In the genomic region with DNA sequence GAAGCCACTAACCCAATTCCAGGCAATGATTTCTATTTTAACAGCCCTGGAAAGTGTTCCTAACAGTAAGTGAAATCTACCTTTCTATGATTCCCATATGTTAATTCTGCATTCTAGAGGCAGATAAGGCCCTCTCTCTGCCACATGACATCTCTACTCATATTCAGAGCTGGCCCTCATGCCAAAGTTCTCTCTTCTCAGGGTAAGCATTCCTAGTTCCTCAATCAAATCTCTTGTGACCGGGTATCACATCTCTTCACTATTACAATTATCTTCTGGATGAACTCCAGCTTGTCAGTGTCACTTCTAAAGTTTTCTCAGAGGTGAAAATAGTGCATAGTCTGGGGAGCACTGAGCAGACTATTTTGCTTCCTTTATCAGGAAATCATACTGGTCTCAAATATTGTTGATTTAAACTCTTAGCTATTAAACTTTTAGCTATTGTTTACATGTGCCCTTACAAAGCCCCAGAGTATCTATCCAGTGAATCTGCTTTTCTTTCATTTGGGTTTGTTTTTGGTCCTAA, we compare ENCODE assay signal across 14 cellular contexts.
"Had no signal": no experiment of that assay in that cellular context is flagged by ENCODE, and none has a peak within 500 bp of the region (broad histone marks: within the 10 kb centered on the region; RNA-seq: fewer than 3 reads in every experiment).

No MANE protein-coding gene starts in this region.

- H3K4me3 Mint-ChIP-seq: activated CD4-positive, alpha-beta T cell treated with anti-CD3 and anti-CD28 coated beads, Interleukin-2, amount 10 ng/mL, durations not matched to agents 7 days and 5 days; activated naive CD8-positive, alpha-beta T cell treated with anti-CD3 and anti-CD28 coated beads, Interleukin-2, amount 10 ng/mL, durations not matched to agents 7 days and 5 days; activated T-helper 1 cell treated with anti-CD3 and anti-CD28 coated beads, Interleukin-12 subunit alpha, Interleukin-12 subunit beta, Interleukin-2, Interleukin-4 antibody, amounts not matched to agents 30 ng/mL and 10 ng/mL and 1 ng/mL, durations not matched to agents 14 hours and 24 hours and 36 hours; T-helper 2 cell treated with Interferon-gamma antibody and Interleukin-4, amounts not matched to agents 5 μg/mL and 100 μg/mL, for 36 hours had no signal

- H3K27ac Mint-ChIP-seq: activated CD4-positive, alpha-beta T cell treated with anti-CD3 and anti-CD28 coated beads, Interleukin-2, amount 10 ng/mL, durations not matched to agents 7 days and 5 days; activated naive CD8-positive, alpha-beta T cell treated with anti-CD3 and anti-CD28 coated beads, Interleukin-2, amount 10 ng/mL, durations not matched to agents 7 days and 5 days; activated T-helper 1 cell treated with anti-CD3 and anti-CD28 coated beads, Interleukin-12 subunit alpha, Interleukin-12 subunit beta, Interleukin-2, Interleukin-4 antibody, amounts not matched to agents 30 ng/mL and 10 ng/mL and 1 ng/mL, durations not matched to agents 14 hours and 24 hours and 36 hours; T-helper 2 cell treated with Interferon-gamma antibody and Interleukin-4, amounts not matched to agents 5 μg/mL and 100 μg/mL, for 36 hours had no signal

- H3K4me3 ChIP-seq: lower lobe of right lung, ovary, transverse colon had no signal

- H3K4me1 Mint-ChIP-seq: activated CD4-positive, alpha-beta T cell treated with anti-CD3 and anti-CD28 coated beads, Interleukin-2, amount 10 ng/mL, durations not matched to agents 7 days and 5 days had no signal

- H3K9me3 ChIP-seq: lower lobe of right lung, ovary, transverse colon had no signal

- H3K27me3 Mint-ChIP-seq: activated CD4-positive, alpha-beta T cell treated with anti-CD3 and anti-CD28 coated beads, Interleukin-2, amount 10 ng/mL, durations not matched to agents 7 days and 5 days had no signal

- ATAC-seq: foreskin keratinocyte, lower lobe of right lung had no signal

- H3K27me3 ChIP-seq: foreskin keratinocyte, ovary, transverse colon had no signal

- H3K36me3 ChIP-seq: lower lobe of right lung, ovary, transverse colon had no signal

- H3K9me3 Mint-ChIP-seq: activated CD4-positive, alpha-beta T cell treated with anti-CD3 and anti-CD28 coated beads, Interleukin-2, amount 10 ng/mL, durations not matched to agents 7 days and 5 days; activated T-helper 1 cell treated with anti-CD3 and anti-CD28 coated beads, Interleukin-12 subunit alpha, Interleukin-12 subunit beta, Interleukin-2, Interleukin-4 antibody, amounts not matched to agents 30 ng/mL and 10 ng/mL and 1 ng/mL, durations not matched to agents 14 hours and 24 hours and 36 hours; T-helper 2 cell treated with Interferon-gamma antibody and Interleukin-4, amounts not matched to agents 5 μg/mL and 100 μg/mL, for 36 hours had no signal

- DNase-seq: activated CD4-positive, alpha-beta T cell treated with anti-CD3 and anti-CD28 coated beads, Interleukin-2, amount 10 ng/mL, durations not matched to agents 7 days and 5 days; activated naive CD4-positive, alpha-beta T cell; activated naive CD8-positive, alpha-beta T cell treated with anti-CD3 and anti-CD28 coated beads, Interleukin-2, amount 10 ng/mL, durations not matched to agents 7 days and 5 days; cortex of kidney; effector memory CD4-positive, alpha-beta T cell; foreskin keratinocyte; lower lobe of right lung; midbrain; ovary; stimulated activated CD4-positive, alpha-beta T cell treated with anti-CD3 and anti-CD28 coated beads, Interleukin-2, amount 100 ng/mL, for 48 hours; stimulated activated naive CD4-positive, alpha-beta T cell; transverse colon had no signal

- H3K27ac ChIP-seq: foreskin keratinocyte, lower lobe of right lung, ovary, transverse colon had no signal
